Comparison of ENCODE assay signal across 8 cellular contexts in the genomic region with DNA sequence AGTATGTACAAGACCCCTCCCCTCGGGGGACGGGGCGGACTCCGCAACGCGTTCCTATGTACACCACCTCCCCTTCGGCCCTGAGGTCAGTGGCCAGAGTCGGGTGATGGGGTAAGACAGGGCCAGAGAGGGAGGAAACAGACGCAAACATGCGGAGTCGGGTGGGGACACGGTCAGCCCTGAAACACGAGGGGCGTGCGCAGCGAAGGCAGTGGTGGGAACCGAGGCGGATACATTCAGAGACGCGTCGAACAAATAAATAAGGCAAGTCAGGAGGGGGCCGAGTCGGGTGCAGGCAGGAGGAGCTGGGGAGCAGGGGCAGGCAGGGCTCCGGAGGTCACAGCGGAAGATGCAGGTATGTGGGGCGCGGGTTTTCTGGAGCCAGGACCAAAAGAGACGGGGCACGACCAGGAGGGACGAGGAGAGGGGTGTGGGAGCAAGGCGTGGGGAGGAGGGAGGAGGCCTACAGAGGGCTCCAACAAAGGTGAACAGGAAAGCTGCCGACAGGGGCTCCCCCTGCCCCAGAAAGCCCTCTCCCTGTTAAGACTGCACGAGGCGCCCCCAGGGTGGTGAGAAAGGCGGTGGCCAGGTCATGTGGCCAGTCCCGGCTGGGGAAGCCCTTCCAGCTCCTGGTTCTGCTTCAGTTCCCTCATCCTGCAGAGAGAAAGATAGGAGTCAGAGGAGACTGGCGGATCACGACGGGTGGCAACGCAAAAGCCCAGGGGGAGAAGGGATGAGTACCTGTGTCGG. TPM values are rescaled to one million over a fixed set of nuclear protein-coding genes. Genes with fewer than 3 reads are reported as not detected.
DNase-seq lines count a peak whose midpoint lies in the region; ATAC-seq and TF ChIP-seq lines count a peak whose summit lies in the region.

No MANE protein-coding gene starts in this region.

- H3K9me3 ChIP-seq in IMR-90 (ENCODE audit: control insufficient read depth, insufficient read depth, low read length) (no peaks in the 10 kb centered on the region), spleen (no peaks in the 10 kb centered on the region)

- peaks cover 18 to 66% of the 10 kb centered on the region in 2 experiments for H3K79me1 ChIP-seq in IMR-90 (ENCODE audit: low read depth in 1 of 2, low read length in 2 of 2)

- peaks cover 12 to 14% of the 10 kb centered on the region in 2 donors for H3K4me1 Mint-ChIP-seq in effector memory CD8-positive, alpha-beta T cell (ENCODE audit: low read depth in 2 of 2)

- peak overlapping the region; percentile 67; the same call in 2 of the 3 replicates for H2BK15ac ChIP-seq in IMR-90 (ENCODE audit: low read depth, low read length)

- CTCF ChIA-PET in IMR-90 (lab: Yijun Ruan, JAX) = interaction anchor here (1.6 to 1.7 kb wide), 2 partner anchors 19 to 59 kb away, joined by 4 to 11 read pairs; partner anchors contain the start of gene CAMTA2

- peaks cover 21% of the 10 kb centered on the region for H3K9me1 ChIP-seq in IMR-90 (ENCODE audit: insufficient read depth, low read length)

- H4K5ac ChIP-seq in IMR-90 (ENCODE audit: low read depth, low read length) = peak overlapping the region; percentile 56

- POLR2A ChIA-PET in IMR-90 (lab: Charles Lee; ENCODE audit: unreplicated experiment) = interaction anchor here (0.6 to 1.7 kb wide), 3 partner anchors 15 to 158 kb away, joined by 4 to 8 read pairs (median 6); no protein-coding TSS in a partner anchor

- peak overlapping the region; percentile 99 for H3K56ac ChIP-seq in IMR-90 (ENCODE audit: extremely low read depth, insufficient read depth, low read length)

- TF ChIP-seq POLR2A in IMR-90 (IDR thresholded peaks at IDR 0.05; ENCODE audit: low read depth, low read length) = no peak
- TF ChIP-seq POLR2A in spleen (IDR thresholded peaks at IDR 0.05) = no peak

- H3K4me3 Mint-ChIP-seq in effector memory CD8-positive, alpha-beta T cell = no peak overlapping the region

- dilution Hi-C loops in IMR-90 (cut with HindIII; ENCODE audit: low sequenced_read_pairs, unreplicated experiment) = no loop called here

- H3K36me3 ChIP-seq in IMR-90 (ENCODE audit: control insufficient read depth, insufficient read depth, low read length) (peaks cover 20% of the 10 kb centered on the region), spleen (peaks cover 0 to 65% (median 34%) of the 10 kb centered on the region in 6 donors)

- peak overlapping the region; percentile 96 to 97 for H4K8ac ChIP-seq in IMR-90 (ENCODE audit: low read depth in 2 of 2, low read length in 2 of 2)

- H2AK5ac ChIP-seq in IMR-90 (ENCODE audit: low read depth, low read length) = peak overlapping the region; percentile 100

- in situ Hi-C loops in GM13977 (cut with MboI; ENCODE audit: low pct_unique_long_range_greater_than_20kb, low sequenced_read_pairs, unreplicated experiment) (loop anchor here (10.0 kb wide), 1 partner anchor 96 kb away; no protein-coding TSS in a partner anchor), IMR-90 (cut with MboI; ENCODE audit: low sequenced_read_pairs) (no loop called here)

- H3K4ac ChIP-seq in IMR-90 (ENCODE audit: low read depth, low read length) = peak overlapping the region; percentile 100

- peak overlapping the region; percentile 87 for H3K18ac ChIP-seq in IMR-90 (ENCODE audit: low read depth, low read length)

- WGBS in IMR-90 (ENCODE audit: extremely low coverage in 2 of 2, insufficient read length in 1 of 2), 2 experiments = 4% methylated on average over 15 of the region's 41 CpGs; no CpG with 5 or more reads in 1 of the 2 experiments
- 15 to 24% (median 18%) methylated on average over 38 to 41 of the region's 41 CpGs for WGBS in spleen, 5 donors

- peak overlapping the region; percentile 42; the same call in 1 of the 2 replicates for H2BK20ac ChIP-seq in IMR-90 (ENCODE audit: low read depth, low read length)

- H3K9me3 Mint-ChIP-seq in effector memory CD8-positive, alpha-beta T cell = no peaks in the 10 kb centered on the region

- TF ChIP-seq CTCF in GM13977 (IDR thresholded peaks at IDR 0.05; ENCODE audit: extremely low read depth, insufficient read depth, missing control alignments) = no peak
- TF ChIP-seq CTCF in IMR-90 (conservative IDR thresholded peaks at IDR 0.05; ENCODE audit: low read depth, low read length) = no peak
- no peak for TF ChIP-seq CTCF in spleen (IDR thresholded peaks at IDR 0.05 in 8 of 11, conservative IDR thresholded peaks at IDR 0.05 in 3 of 11)

- peaks cover 18% of the 10 kb centered on the region for H3K36me3 Mint-ChIP-seq in effector memory CD8-positive, alpha-beta T cell (ENCODE audit: insufficient read depth)

- peak overlapping the region; percentile 100 for H2AK9ac ChIP-seq in IMR-90 (replicated peaks; ENCODE audit: low read depth, low read length, poor library complexity)

- intact Hi-C loops in IMR-90 (cut with micrococcal nuclease) (loop anchor here (5.0 kb wide), 1 partner anchor 61 kb away; no protein-coding TSS in a partner anchor), left ventricle myocardium superior (cut with micrococcal nuclease) (no loop called here), spleen (cut with DNase I; ENCODE audit: low total_unique reads) (no loop called here)

- H3K27ac Mint-ChIP-seq in effector memory CD8-positive, alpha-beta T cell = no peak overlapping the region

- TF ChIP-seq RAD21 in IMR-90 (IDR thresholded peaks at IDR 0.05; ENCODE audit: low read length) = no peak

- H4K91ac ChIP-seq in IMR-90 (ENCODE audit: insufficient read depth, low read depth, low read length) = peak overlapping the region; percentile 99

- no peaks in the 10 kb centered on the region for H3K27me3 ChIP-seq in IMR-90 (ENCODE audit: control insufficient read depth, insufficient read depth, low read length)
- H3K27me3 ChIP-seq in spleen (replicated peaks in 1 of 7) = no peaks in the 10 kb centered on the region

- H3K4me1 ChIP-seq in IMR-90 (ENCODE audit: control insufficient read depth, insufficient read depth, low read length) = peaks cover 14% of the 10 kb centered on the region
- H3K4me1 ChIP-seq in spleen = peaks cover 15 to 85% (median 43%) of the 10 kb centered on the region in 6 donors

- H3K4me3 ChIP-seq in IMR-90 (ENCODE audit: insufficient read depth, low read depth, low read length) (peak overlapping the region; percentile 39), spleen (peak overlapping the region; percentile 72 to 90 (median 84))

- H3K9ac ChIP-seq in IMR-90 (ENCODE audit: low read depth, low read length) = peak overlapping the region; percentile 99

- peak overlapping the region; percentile 85 for H2BK120ac ChIP-seq in IMR-90 (ENCODE audit: low read depth, low read length)

- no peaks in the 10 kb centered on the region for H3K27me3 Mint-ChIP-seq in effector memory CD8-positive, alpha-beta T cell

- DNase-seq in GM13977 (ENCODE audit: low spot score) (peak; percentile 40), IMR-90 (no peak), left ventricle myocardium superior (peak; percentile 52), spleen (peak; percentile 86), NCI-H2081 (lab: John Stamatoyannopoulos, UW) (no peak)
- DNase-seq in activated effector memory CD4-positive, alpha-beta T cell treated with anti-CD3 and anti-CD28 coated beads, Interleukin-2, amount 50 U/mL, for 16 hours = peak; percentile 78
- no peak for DNase-seq in effector memory CD8-positive, alpha-beta T cell

- H2BK5ac ChIP-seq in IMR-90 (ENCODE audit: low read depth, low read length, poor library complexity, severe bottlenecking) = peak overlapping the region; percentile 94

- peak overlapping the region; percentile 54 for H3K4me2 ChIP-seq in IMR-90 (ENCODE audit: low read depth, low read length)

- peak overlapping the region; percentile 91 for H2AFZ ChIP-seq in IMR-90 (replicated peaks; ENCODE audit: low read length, poor library complexity)

- ATAC-seq in IMR-90 (ENCODE audit: low read depth) (peak; percentile 2), left ventricle myocardium superior (peak; percentile 23), GM18867 (IDR thresholded peaks at IDR 0.05; ENCODE audit: unreplicated experiment) (no peak)
- no peak for ATAC-seq in effector memory CD8-positive, alpha-beta T cell (replicated peaks)

- TSS peak; percentile 71 for BruUV-seq in IMR-90 (replicated peaks; lab: Mats Ljungman, UMichigan)

- peak overlapping the region; percentile 79 for H3K27ac ChIP-seq in IMR-90 (ENCODE audit: insufficient read depth, low read length)
- peak overlapping the region; percentile 93 to 95 (median 94) for H3K27ac ChIP-seq in spleen

- peak overlapping the region; percentile 88 for H3K23ac ChIP-seq in IMR-90 (ENCODE audit: low read depth, low read length)

- peaks cover 3% of the 10 kb centered on the region; the same call in 1 of the 2 replicates for H4K20me1 ChIP-seq in IMR-90 (ENCODE audit: insufficient read depth, low read length)

- H3K14ac ChIP-seq in IMR-90 (replicated peaks; ENCODE audit: low read depth, low read length) = peak overlapping the region; percentile 83

RNA-seq across cellular contexts. Expression of gene SPAG7, which starts 0.7 kb away (rescaled TPM):
- 50.2 and 52.2 TPM in 2 replicates for total RNA-seq in IMR-90 (2012; rRNA removed)
- polyA plus RNA-seq in IMR-90 (2012; rRNA removed) = 108 and 115 TPM in 2 replicates
- 71.1 and 79.9 TPM in 2 replicates for polyA plus RNA-seq in IMR-90 (2012; cell fraction: cytosol; rRNA removed)
- polyA plus RNA-seq in IMR-90 (2012; cell fraction: nucleus; rRNA removed; ENCODE audit: low replicate concordance) = 353 and 581 TPM in 2 replicates
- total RNA-seq in left ventricle myocardium superior = 151 TPM
- 10 to 100 TPM; 34.8 to 62.3 (median 47.8) TPM for total RNA-seq in spleen
- 10 to 100 TPM; 73.6 to 89.1 (median 87.9) TPM for polyA plus RNA-seq in spleen

RNA-seq across cellular contexts. Expression of gene ENO3, which starts 17.4 kb away (rescaled TPM):
- total RNA-seq in IMR-90 (2012; rRNA removed) = 1.4 TPM in 2 replicates
- 4.2 and 5.1 TPM in 2 replicates for polyA plus RNA-seq in IMR-90 (2012; rRNA removed)
- polyA plus RNA-seq in IMR-90 (2012; cell fraction: cytosol; rRNA removed) = 1.6 and 2.8 TPM in 2 replicates
- polyA plus RNA-seq in IMR-90 (2012; cell fraction: nucleus; rRNA removed; ENCODE audit: low replicate concordance) = 52.7 and 54.4 TPM in 2 replicates
- total RNA-seq in left ventricle myocardium superior = 670 TPM
- total RNA-seq in spleen = 10 to 100 TPM in 2 of 7 donors, 1 to 10 TPM in 5; 3.1 to 16.0 (median 8.8) TPM
- polyA plus RNA-seq in spleen = 10 to 100 TPM; 13.8 to 23.4 (median 15.4) TPM

RNA-seq across cellular contexts. Expression of gene CAMTA2, which starts 19.1 kb away (rescaled TPM):
- total RNA-seq in IMR-90 (2012; rRNA removed) = 1.4 TPM in 2 replicates
- polyA plus RNA-seq in IMR-90 (2012; rRNA removed) = 54.7 and 59.7 TPM in 2 replicates
- 37.1 and 49.2 TPM in 2 replicates for polyA plus RNA-seq in IMR-90 (2012; cell fraction: cytosol; rRNA removed)
- polyA plus RNA-seq in IMR-90 (2012; cell fraction: nucleus; rRNA removed; ENCODE audit: low replicate concordance) = 375 and 891 TPM in 2 replicates
- total RNA-seq in left ventricle myocardium superior = 35.9 TPM
- 10 to 100 TPM; 36.6 to 78.0 (median 51.0) TPM for total RNA-seq in spleen
- polyA plus RNA-seq in spleen = 10 to 100 TPM; 21.3 to 79.8 (median 45.2) TPM

RNA-seq across cellular contexts. Expression of gene PFN1, which starts 20.0 kb away (rescaled TPM):
- 348 and 432 TPM in 2 replicates for total RNA-seq in IMR-90 (2012; rRNA removed)
- polyA plus RNA-seq in IMR-90 (2012; rRNA removed) = 1,671 and 2,152 TPM in 2 replicates
- polyA plus RNA-seq in IMR-90 (2012; cell fraction: cytosol; rRNA removed) = 2,723 and 2,770 TPM in 2 replicates
- 690 and 857 TPM in 2 replicates for polyA plus RNA-seq in IMR-90 (2012; cell fraction: nucleus; rRNA removed; ENCODE audit: low replicate concordance)
- total RNA-seq in left ventricle myocardium superior = 193 TPM
- 1,000 to 10,000 TPM in 1 of 7 donors, 100 to 1,000 TPM in 6; 605 to 1,090 (median 842) TPM for total RNA-seq in spleen
- 1,000 to 10,000 TPM in 1 of 3 donors, 100 to 1,000 TPM in 2; 663 to 1,039 (median 970) TPM for polyA plus RNA-seq in spleen

RNA-seq across cellular contexts. Expression of gene RNF167, which starts 28.3 kb away (rescaled TPM):
- total RNA-seq in IMR-90 (2012; rRNA removed) (13.1 and 13.3 TPM in 2 replicates), left ventricle myocardium superior (104 TPM), spleen (100 to 1,000 TPM in 1 of 7 donors, 10 to 100 TPM in 6; 57.6 to 109 (median 78.6) TPM)
- polyA plus RNA-seq in IMR-90 (2012; rRNA removed) (79.5 and 83.6 TPM in 2 replicates), spleen (100 to 1,000 TPM in 2 of 3 donors, 10 to 100 TPM in 1; 96.4 to 146 (median 129) TPM)
- 41.9 and 55.4 TPM in 2 replicates for polyA plus RNA-seq in IMR-90 (2012; cell fraction: cytosol; rRNA removed)
- polyA plus RNA-seq in IMR-90 (2012; cell fraction: nucleus; rRNA removed; ENCODE audit: low replicate concordance) = 69.1 and 86.3 TPM in 2 replicates

Comparison
In these comparisons a context has a peak if more than half of its experiments do, and no peak if none do; other contexts are left out.
1. DNase-seq: peak in GM13977 (single experiment), activated effector memory CD4-positive, alpha-beta T cell treated with anti-CD3 and anti-CD28 coated beads, Interleukin-2, amount 50 U/mL, for 16 hours (single experiment), left ventricle myocardium superior (single experiment) and spleen (single experiment); none in IMR-90 (single experiment), effector memory CD8-positive, alpha-beta T cell (0 of 3) and NCI-H2081 (0 of 2).
2. ATAC-seq: peak in IMR-90 (single experiment) and left ventricle myocardium superior (single experiment); none in GM18867 (single experiment) and effector memory CD8-positive, alpha-beta T cell (single experiment).
3. RNA of gene ENO3, which starts 17.4 kb away (total RNA-seq): 670 TPM in left ventricle myocardium superior (single experiment); 3.1 to 16.0 TPM in spleen and 1.4 TPM in IMR-90; every median in the first group is over 10 times any median in the second.
4. RNA of gene CAMTA2, which starts 19.1 kb away (total RNA-seq): 36.6 to 78.0 TPM in spleen and 35.9 TPM in left ventricle myocardium superior (single experiment); 1.4 TPM in IMR-90; every median in the first group is over 10 times any median in the second.